In genomic region chr2:40299173-40299572, GRCh38 we compare ENCODE assay signal across 31 cellular contexts.
"Had no signal": no experiment of that assay in that cellular context is flagged by ENCODE, and none has a peak within 500 bp of the region (broad histone marks: within the 10 kb centered on the region; RNA-seq: fewer than 3 reads in every experiment).

No MANE protein-coding gene starts in this region.

- H3K27ac Mint-ChIP-seq: naive thymus-derived CD8-positive, alpha-beta T cell; natural killer cell treated with Interleukin-12 subunit alpha and Interleukin-12 subunit beta and Interleukin-15 and Interleukin-18, amount 100 ng/mL, for 72 hours; nephron progenitor cell; progenitor cell of endocrine pancreas; stimulated activated memory B cell treated with anti-CD40 and anti-IgM and Interleukin-4, amounts not matched to agents 10 μg/mL and 1 μg/mL and 100 μg/mL, for 72 hours; stimulated activated naive CD8-positive, alpha-beta T cell treated with anti-CD3 and anti-CD28 coated beads, Interleukin-15, amount 100 ng/mL, for 72 hours had no signal

- H3K4me3 Mint-ChIP-seq: naive thymus-derived CD8-positive, alpha-beta T cell; natural killer cell treated with Interleukin-12 subunit alpha and Interleukin-12 subunit beta and Interleukin-15 and Interleukin-18, amount 100 ng/mL, for 72 hours; nephron progenitor cell; neural crest cell; stimulated activated memory B cell treated with anti-CD40 and anti-IgM and Interleukin-4, amounts not matched to agents 10 μg/mL and 1 μg/mL and 100 μg/mL, for 72 hours; stimulated activated naive CD8-positive, alpha-beta T cell treated with anti-CD3 and anti-CD28 coated beads, Interleukin-15, amount 100 ng/mL, for 72 hours had no signal

- H3K4me1 Mint-ChIP-seq: naive thymus-derived CD8-positive, alpha-beta T cell; neural crest cell; stimulated activated memory B cell treated with anti-CD40 and anti-IgM and Interleukin-4, amounts not matched to agents 10 μg/mL and 1 μg/mL and 100 μg/mL, for 72 hours; stimulated activated naive CD8-positive, alpha-beta T cell treated with anti-CD3 and anti-CD28 coated beads, Interleukin-15, amount 100 ng/mL, for 72 hours had no signal

- H3K9me3 Mint-ChIP-seq: naive thymus-derived CD8-positive, alpha-beta T cell; natural killer cell treated with Interleukin-12 subunit alpha and Interleukin-12 subunit beta and Interleukin-15 and Interleukin-18, amount 100 ng/mL, for 72 hours; nephron progenitor cell; neural crest cell; stimulated activated memory B cell treated with anti-CD40 and anti-IgM and Interleukin-4, amounts not matched to agents 10 μg/mL and 1 μg/mL and 100 μg/mL, for 72 hours; stimulated activated naive CD8-positive, alpha-beta T cell treated with anti-CD3 and anti-CD28 coated beads, Interleukin-15, amount 100 ng/mL, for 72 hours had no signal

- H3K27ac ChIP-seq: neutrophil, pancreas, psoas muscle, skin epidermis, spleen, suprapubic skin, testis, tibial artery, transverse colon, upper lobe of left lung, vagina had no signal

- H3K27me3 ChIP-seq: neutrophil, pancreas, spleen, suprapubic skin, testis, tibial artery, transverse colon, upper lobe of left lung, vagina had no signal

- FAIRE-seq: pancreas, urothelium cell line had no signal

- H3K4me2 ChIP-seq: smooth muscle cell had no signal

- H3K27me3 Mint-ChIP-seq: natural killer cell treated with Interleukin-12 subunit alpha and Interleukin-12 subunit beta and Interleukin-15 and Interleukin-18, amount 100 ng/mL, for 72 hours; progenitor cell of endocrine pancreas; stimulated activated memory B cell treated with anti-CD40 and anti-IgM and Interleukin-4, amounts not matched to agents 10 μg/mL and 1 μg/mL and 100 μg/mL, for 72 hours; stimulated activated naive CD8-positive, alpha-beta T cell treated with anti-CD3 and anti-CD28 coated beads, Interleukin-15, amount 100 ng/mL, for 72 hours had no signal

- DNase-seq: naive thymus-derived CD8-positive, alpha-beta T cell; nephron progenitor cell; nucleus accumbens; pancreas; psoas muscle; right cardiac atrium; spleen; stimulated activated CD4-positive, alpha-beta T cell treated with anti-CD3 and anti-CD28 coated beads, Interleukin-12 subunit alpha, Interleukin-12 subunit beta, amount 100 ng/mL, for 4 hours; stimulated activated CD4-positive, alpha-beta T cell treated with anti-CD3 and anti-CD28 coated beads, Interleukin-1b, Interleukin-23, amount 100 ng/mL, for 48 hours; stimulated activated CD4-positive, alpha-beta T cell treated with anti-CD3 and anti-CD28 coated beads, Interleukin-4, amount 100 ng/mL, for 1 hour; stimulated activated CD4-positive, alpha-beta T cell treated with anti-CD3 and anti-CD28 coated beads, Interleukin-4, amount 100 ng/mL, for 4 hours; stimulated activated CD8-positive, alpha-beta memory T cell treated with anti-CD3 and anti-CD28 coated beads, Interleukin-4, amount 100 ng/mL, for 48 hours; stimulated activated naive CD4-positive, alpha-beta T cell; stimulated activated naive CD8-positive, alpha-beta T cell treated with anti-CD3 and anti-CD28 coated beads, Interleukin-15, amount 100 ng/mL, for 72 hours; stimulated activated naive CD8-positive, alpha-beta T cell treated with anti-CD3 and anti-CD28 coated beads, Interleukin-15, Interleukin-2, amounts not matched to agents 100 U/mL and 50 U/mL, for 24 hours; substantia nigra; testis; tibial artery; transverse colon; upper lobe of left lung had no signal

- H3K4me3 ChIP-seq: pancreas, psoas muscle, skin epidermis, smooth muscle cell, spleen, suprapubic skin, testis, tibial artery, transverse colon, upper lobe of left lung, vagina had no signal

- H3K36me3 ChIP-seq: neutrophil, pancreas, spleen, suprapubic skin, tibial artery, transverse colon, upper lobe of left lung, vagina had no signal

- H3K4me1 ChIP-seq: pancreas, psoas muscle, spleen, testis, transverse colon, upper lobe of left lung, vagina had no signal

- H3K9me3 ChIP-seq: neutrophil, pancreas, psoas muscle, spleen, suprapubic skin, testis, tibial artery, transverse colon, upper lobe of left lung, vagina had no signal

- ATAC-seq: naive thymus-derived CD8-positive, alpha-beta T cell; natural killer cell treated with Interleukin-12 subunit alpha and Interleukin-12 subunit beta and Interleukin-15 and Interleukin-18, amount 100 ng/mL, for 72 hours; pancreas; psoas muscle; right cardiac atrium; sciatic nerve; stimulated activated memory B cell treated with anti-CD40 and anti-IgM and Interleukin-4, amounts not matched to agents 10 μg/mL and 1 μg/mL and 100 μg/mL, for 72 hours; stimulated activated naive CD8-positive, alpha-beta T cell treated with anti-CD3 and anti-CD28 coated beads, Interleukin-15, amount 100 ng/mL, for 72 hours; stimulated activated naive CD8-positive, alpha-beta T cell treated with anti-CD3 and anti-CD28 coated beads, Interleukin-15, Interleukin-2, amounts not matched to agents 100 U/mL and 50 U/mL, for 24 hours had no signal

- H3K36me3 Mint-ChIP-seq: naive thymus-derived CD8-positive, alpha-beta T cell; natural killer cell treated with Interleukin-12 subunit alpha and Interleukin-12 subunit beta and Interleukin-15 and Interleukin-18, amount 100 ng/mL, for 72 hours; stimulated activated memory B cell treated with anti-CD40 and anti-IgM and Interleukin-4, amounts not matched to agents 10 μg/mL and 1 μg/mL and 100 μg/mL, for 72 hours had no signal
